ENCODE assay signal across 26 cellular contexts in genomic region chr13:20297181-20297580, GRCh38.
"Had no signal": no experiment of that assay in that cellular context is flagged by ENCODE, and none has a peak within 500 bp of the region (broad histone marks: within the 10 kb centered on the region; RNA-seq: fewer than 3 reads in every experiment).

No MANE protein-coding gene starts in this region.

- H3K4me1 Mint-ChIP-seq: activated CD4-positive, alpha-beta T cell treated with anti-CD3 and anti-CD28 coated beads, Interleukin-2, amount 10 ng/mL, durations not matched to agents 7 days and 5 days had no signal

- ATAC-seq: activated CD4-positive, alpha-beta T cell treated with anti-CD3 and anti-CD28 coated beads for 36 hours; activated CD4-positive, CD25-positive, alpha-beta regulatory T cell treated with anti-CD3 and anti-CD28 coated beads, Interleukin-2, amount 50 U/mL, for 24 hours; activated CD8-positive, alpha-beta T cell treated with anti-CD3 and anti-CD28 coated beads, Interleukin-2, amount 10 ng/mL, durations not matched to agents 7 days and 5 days; activated naive CD4-positive, alpha-beta T cell treated with anti-CD3 and anti-CD28 coated beads, Interleukin-2, amount 50 U/mL, for 72 hours; activated T-cell treated with anti-CD3 and anti-CD28 coated beads, Interleukin-2, amount 50 U/mL, for 4 hours; body of pancreas; Panc1; Right ventricle myocardium inferior had no signal

- H3K9me3 Mint-ChIP-seq: activated CD4-positive, alpha-beta T cell treated with anti-CD3 and anti-CD28 coated beads, Interleukin-2, amount 10 ng/mL, durations not matched to agents 7 days and 5 days; activated naive CD4-positive, alpha-beta T cell treated with anti-CD3 and anti-CD28 coated beads for 36 hours; activated naive CD4-positive, alpha-beta T cell treated with anti-CD3 and anti-CD28 coated beads, Interleukin-2, amount 50 U/mL, for 72 hours; activated T-cell treated with anti-CD3 and anti-CD28 coated beads, Interleukin-2, amount 50 U/mL, for 4 hours; activated T-helper 1 cell treated with anti-CD3 and anti-CD28 coated beads, Interleukin-12 subunit alpha, Interleukin-12 subunit beta, Interleukin-2, Interleukin-4 antibody, amounts not matched to agents 30 ng/mL and 10 ng/mL and 1 ng/mL, durations not matched to agents 14 hours and 24 hours and 36 hours had no signal

- H3K4me2 ChIP-seq: KMS-11 had no signal

- H3K9me3 ChIP-seq: adrenal gland, body of pancreas, breast epithelium had no signal

- H3K9ac ChIP-seq: KMS-11 had no signal

- H3K27ac Mint-ChIP-seq: activated CD4-positive, alpha-beta T cell treated with anti-CD3 and anti-CD28 coated beads for 36 hours; activated CD4-positive, alpha-beta T cell treated with anti-CD3 and anti-CD28 coated beads, Interleukin-2, amount 10 ng/mL, durations not matched to agents 7 days and 5 days; activated CD8-positive, alpha-beta T cell treated with anti-CD3 and anti-CD28 coated beads, Interleukin-2, amount 10 ng/mL, durations not matched to agents 7 days and 5 days; activated naive CD4-positive, alpha-beta T cell treated with anti-CD3 and anti-CD28 coated beads for 36 hours; activated naive CD4-positive, alpha-beta T cell treated with anti-CD3 and anti-CD28 coated beads, Interleukin-2, amount 50 U/mL, for 72 hours; activated T-helper 1 cell treated with anti-CD3 and anti-CD28 coated beads, Interleukin-12 subunit alpha, Interleukin-12 subunit beta, Interleukin-2, Interleukin-4 antibody, amounts not matched to agents 30 ng/mL and 10 ng/mL and 1 ng/mL, durations not matched to agents 14 hours and 24 hours and 36 hours had no signal

- H3K27ac ChIP-seq: adrenal gland, body of pancreas, breast epithelium, KMS-11 had no signal

- H3K4me1 ChIP-seq: adrenal gland, breast epithelium had no signal

- H3K4me3 ChIP-seq: adrenal gland, body of pancreas, breast epithelium had no signal

- H3K4me3 Mint-ChIP-seq: activated CD4-positive, alpha-beta T cell treated with anti-CD3 and anti-CD28 coated beads for 36 hours; activated CD4-positive, alpha-beta T cell treated with anti-CD3 and anti-CD28 coated beads, Interleukin-2, amount 10 ng/mL, durations not matched to agents 7 days and 5 days; activated CD8-positive, alpha-beta T cell treated with anti-CD3 and anti-CD28 coated beads, Interleukin-2, amount 10 ng/mL, durations not matched to agents 7 days and 5 days; activated naive CD4-positive, alpha-beta T cell treated with anti-CD3 and anti-CD28 coated beads for 36 hours; activated T-cell treated with anti-CD3 and anti-CD28 coated beads, Interleukin-2, amount 50 U/mL, for 4 hours; activated T-helper 1 cell treated with anti-CD3 and anti-CD28 coated beads, Interleukin-12 subunit alpha, Interleukin-12 subunit beta, Interleukin-2, Interleukin-4 antibody, amounts not matched to agents 30 ng/mL and 10 ng/mL and 1 ng/mL, durations not matched to agents 14 hours and 24 hours and 36 hours had no signal

- DNase-seq: activated CD4-positive, alpha-beta T cell treated with anti-CD3 and anti-CD28 coated beads for 36 hours; activated CD4-positive, alpha-beta T cell treated with anti-CD3 and anti-CD28 coated beads, Interleukin-2, amount 10 ng/mL, durations not matched to agents 7 days and 5 days; activated CD4-positive, alpha-beta T cell treated with anti-CD3 and anti-CD28 coated beads, Interleukin-2, amount 50 U/mL, for 48 hours; activated CD8-positive, alpha-beta T cell treated with anti-CD3 and anti-CD28 coated beads, Interleukin-2, amount 10 ng/mL, durations not matched to agents 7 days and 5 days; activated gamma-delta T cell treated with Interleukin-2 at 50 U/mL for 16 hours; activated naive CD4-positive, alpha-beta T cell treated with anti-CD3 and anti-CD28 coated beads for 36 hours; activated T-cell treated with anti-CD3 and anti-CD28 coated beads, Interleukin-2, amount 50 U/mL, for 4 hours; adrenal gland; body of pancreas; caudate nucleus; NCI-H1092 treated with DMSO at 0.1 percent for 48 hours; NCI-H1417; NCI-H187 treated with DMSO at 0.1 percent for 48 hours; NCI-H2081; NCI-H226; NCI-H524 treated with DMSO at 0.1 percent for 48 hours; SW 1271; T-helper 1 cell; T1000 had no signal
